In genomic region chr15:56341201-56341600, GRCh38 we compare ENCODE assay signal across 19 cellular contexts.
"Had no signal": no experiment of that assay in that cellular context is flagged by ENCODE, and none has a peak within 500 bp of the region (broad histone marks: within the 10 kb centered on the region; RNA-seq: fewer than 3 reads in every experiment).

No MANE protein-coding gene starts in this region.

- FAIRE-seq: islet of Langerhans had no signal

- H3K27ac Mint-ChIP-seq: activated T-helper 2 cell treated with anti-CD3 and anti-CD28 coated beads, Interferon-gamma antibody, Interleukin-2, Interleukin-4, amounts not matched to agents 10 μg/mL and 5 μg/mL and 100 μg/mL, durations not matched to agents 14 hours and 24 hours and 36 hours; brain; dendritic cell treated with granulocyte-macrophage colony-stimulating factor and Interleukin-4, amounts not matched to agents 40 ng/mL and 50 ng/mL, for 4 days; effector memory CD8-positive, alpha-beta T cell had no signal

- H3K36me3 ChIP-seq: adrenal gland, left ventricle myocardium inferior, sigmoid colon, suprapubic skin, upper lobe of right lung had no signal

- ATAC-seq: effector memory CD8-positive, alpha-beta T cell; psoas muscle; upper lobe of right lung had no signal

- H3K27me3 Mint-ChIP-seq: brain; dendritic cell treated with granulocyte-macrophage colony-stimulating factor and Interleukin-4, amounts not matched to agents 40 ng/mL and 50 ng/mL, for 4 days had no signal

- H3K9me3 ChIP-seq: adrenal gland, left ventricle myocardium inferior, psoas muscle, sigmoid colon, suprapubic skin, upper lobe of right lung had no signal

- H3K4me3 Mint-ChIP-seq: brain; dendritic cell treated with granulocyte-macrophage colony-stimulating factor and Interleukin-4, amounts not matched to agents 40 ng/mL and 50 ng/mL, for 4 days; effector memory CD8-positive, alpha-beta T cell had no signal

- H3K27ac ChIP-seq: adrenal gland, left ventricle myocardium inferior, psoas muscle, sigmoid colon, suprapubic skin, upper lobe of right lung had no signal

- H3K4me3 ChIP-seq: adrenal gland, left ventricle myocardium inferior, psoas muscle, sigmoid colon, suprapubic skin, upper lobe of right lung had no signal

- H3K4me1 ChIP-seq: adrenal gland, left ventricle myocardium inferior, psoas muscle, sigmoid colon, suprapubic skin, upper lobe of right lung had no signal

- H3K36me3 Mint-ChIP-seq: brain had no signal

- H3K9me3 Mint-ChIP-seq: activated T-helper 2 cell treated with anti-CD3 and anti-CD28 coated beads, Interferon-gamma antibody, Interleukin-2, Interleukin-4, amounts not matched to agents 10 μg/mL and 5 μg/mL and 100 μg/mL, durations not matched to agents 14 hours and 24 hours and 36 hours; dendritic cell treated with granulocyte-macrophage colony-stimulating factor and Interleukin-4, amounts not matched to agents 40 ng/mL and 50 ng/mL, for 4 days had no signal

- H3K27me3 ChIP-seq: adrenal gland, sigmoid colon, suprapubic skin, upper lobe of right lung had no signal

- DNase-seq: activated CD4-positive, alpha-beta T cell treated with anti-CD3 and anti-CD28 coated beads, Interleukin-2, amount 50 U/mL, for 1 hour; activated naive CD4-positive, alpha-beta T cell treated with anti-CD3 and anti-CD28 coated beads, Interleukin-2, amount 50 U/mL, for 16 hours; adrenal gland; cerebellar nuclear complex; effector memory CD8-positive, alpha-beta T cell; left ventricle myocardium inferior; mesenchymal stem cell; psoas muscle; sigmoid colon; stimulated activated CD4-positive, alpha-beta T cell treated with anti-CD3 and anti-CD28 coated beads, Interleukin-12 subunit alpha, Interleukin-12 subunit beta, amount 100 ng/mL, for 4 hours; stimulated activated CD4-positive, alpha-beta T cell treated with anti-CD3 and anti-CD28 coated beads, Interleukin-2, amount 100 ng/mL, for 48 hours; stimulated activated naive CD4-positive, alpha-beta T cell treated with Interleukin-2 at 50 U/mL for 16 hours; T-helper 2 cell; upper lobe of right lung had no signal
